ENCODE assay signal across 2 cellular contexts in the genomic region with DNA sequence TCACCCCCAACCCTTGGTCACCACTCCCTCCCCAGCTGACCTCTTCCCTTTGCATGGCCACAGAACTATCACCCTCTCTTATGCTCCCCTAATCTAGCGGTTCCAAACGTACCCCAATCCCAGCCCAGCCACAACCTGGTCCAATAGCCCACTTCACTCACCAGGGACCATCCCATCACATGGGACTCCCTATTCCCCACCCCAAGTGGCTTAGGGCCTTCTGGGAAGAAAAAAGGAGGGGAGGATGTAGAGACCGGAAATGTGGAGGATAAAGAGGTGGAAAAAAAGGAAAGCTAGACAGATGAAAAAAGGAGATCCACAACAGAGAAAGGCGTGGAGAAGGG.
TF ChIP-seq lines count a peak whose summit lies in the region.

No MANE protein-coding gene starts in this region.

TF ChIP-seq in SK-N-SH, 30 proteins besides CTCF, POLR2A, EP300 and RAD21 (continued from another document):
- TF ChIP-seq, protein P1, sequence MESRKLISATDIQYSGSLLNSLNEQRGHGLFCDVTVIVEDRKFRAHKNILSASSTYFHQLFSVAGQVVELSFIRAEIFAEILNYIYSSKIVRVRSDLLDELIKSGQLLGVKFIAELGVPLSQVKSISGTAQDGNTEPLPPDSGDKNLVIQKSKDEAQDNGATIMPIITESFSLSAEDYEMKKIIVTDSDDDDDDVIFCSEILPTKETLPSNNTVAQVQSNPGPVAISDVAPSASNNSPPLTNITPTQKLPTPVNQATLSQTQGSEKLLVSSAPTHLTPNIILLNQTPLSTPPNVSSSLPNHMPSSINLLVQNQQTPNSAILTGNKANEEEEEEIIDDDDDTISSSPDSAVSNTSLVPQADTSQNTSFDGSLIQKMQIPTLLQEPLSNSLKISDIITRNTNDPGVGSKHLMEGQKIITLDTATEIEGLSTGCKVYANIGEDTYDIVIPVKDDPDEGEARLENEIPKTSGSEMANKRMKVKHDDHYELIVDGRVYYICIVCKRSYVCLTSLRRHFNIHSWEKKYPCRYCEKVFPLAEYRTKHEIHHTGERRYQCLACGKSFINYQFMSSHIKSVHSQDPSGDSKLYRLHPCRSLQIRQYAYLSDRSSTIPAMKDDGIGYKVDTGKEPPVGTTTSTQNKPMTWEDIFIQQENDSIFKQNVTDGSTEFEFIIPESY (IDR thresholded peaks at IDR 0.05; ENCODE audit: borderline replicate concordance, low read depth) = no peak
- TF ChIP-seq, protein P2, sequence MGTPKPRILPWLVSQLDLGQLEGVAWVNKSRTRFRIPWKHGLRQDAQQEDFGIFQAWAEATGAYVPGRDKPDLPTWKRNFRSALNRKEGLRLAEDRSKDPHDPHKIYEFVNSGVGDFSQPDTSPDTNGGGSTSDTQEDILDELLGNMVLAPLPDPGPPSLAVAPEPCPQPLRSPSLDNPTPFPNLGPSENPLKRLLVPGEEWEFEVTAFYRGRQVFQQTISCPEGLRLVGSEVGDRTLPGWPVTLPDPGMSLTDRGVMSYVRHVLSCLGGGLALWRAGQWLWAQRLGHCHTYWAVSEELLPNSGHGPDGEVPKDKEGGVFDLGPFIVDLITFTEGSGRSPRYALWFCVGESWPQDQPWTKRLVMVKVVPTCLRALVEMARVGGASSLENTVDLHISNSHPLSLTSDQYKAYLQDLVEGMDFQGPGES (IDR thresholded peaks at IDR 0.05; ENCODE audit: low read depth, low read length) = no peak
- TF ChIP-seq TAF1 (IDR thresholded peaks at IDR 0.05; ENCODE audit: borderline replicate concordance, low read depth, low read length) (no peak), TCF12 (IDR thresholded peaks at IDR 0.05) (no peak)

TF ChIP-seq in SK-N-SH treated with all-trans-retinoic acid at 6 μM for 48 hours, 23 proteins besides CTCF, POLR2A, EP300 and RAD21 (continued from another document):
- TF ChIP-seq, protein P3, sequence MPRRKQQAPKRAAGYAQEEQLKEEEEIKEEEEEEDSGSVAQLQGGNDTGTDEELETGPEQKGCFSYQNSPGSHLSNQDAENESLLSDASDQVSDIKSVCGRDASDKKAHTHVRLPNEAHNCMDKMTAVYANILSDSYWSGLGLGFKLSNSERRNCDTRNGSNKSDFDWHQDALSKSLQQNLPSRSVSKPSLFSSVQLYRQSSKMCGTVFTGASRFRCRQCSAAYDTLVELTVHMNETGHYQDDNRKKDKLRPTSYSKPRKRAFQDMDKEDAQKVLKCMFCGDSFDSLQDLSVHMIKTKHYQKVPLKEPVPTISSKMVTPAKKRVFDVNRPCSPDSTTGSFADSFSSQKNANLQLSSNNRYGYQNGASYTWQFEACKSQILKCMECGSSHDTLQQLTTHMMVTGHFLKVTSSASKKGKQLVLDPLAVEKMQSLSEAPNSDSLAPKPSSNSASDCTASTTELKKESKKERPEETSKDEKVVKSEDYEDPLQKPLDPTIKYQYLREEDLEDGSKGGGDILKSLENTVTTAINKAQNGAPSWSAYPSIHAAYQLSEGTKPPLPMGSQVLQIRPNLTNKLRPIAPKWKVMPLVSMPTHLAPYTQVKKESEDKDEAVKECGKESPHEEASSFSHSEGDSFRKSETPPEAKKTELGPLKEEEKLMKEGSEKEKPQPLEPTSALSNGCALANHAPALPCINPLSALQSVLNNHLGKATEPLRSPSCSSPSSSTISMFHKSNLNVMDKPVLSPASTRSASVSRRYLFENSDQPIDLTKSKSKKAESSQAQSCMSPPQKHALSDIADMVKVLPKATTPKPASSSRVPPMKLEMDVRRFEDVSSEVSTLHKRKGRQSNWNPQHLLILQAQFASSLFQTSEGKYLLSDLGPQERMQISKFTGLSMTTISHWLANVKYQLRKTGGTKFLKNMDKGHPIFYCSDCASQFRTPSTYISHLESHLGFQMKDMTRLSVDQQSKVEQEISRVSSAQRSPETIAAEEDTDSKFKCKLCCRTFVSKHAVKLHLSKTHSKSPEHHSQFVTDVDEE (CRISPR knock-in tag; IDR thresholded peaks at IDR 0.05) = no peak
- TF ChIP-seq ZFP30 (CRISPR knock-in tag; IDR thresholded peaks at IDR 0.05) (no peak), ZFP3 (CRISPR knock-in tag; IDR thresholded peaks at IDR 0.05) (no peak), ZC3H10 (CRISPR knock-in tag; IDR thresholded peaks at IDR 0.05) (no peak), ESRRG (CRISPR knock-in tag; IDR thresholded peaks at IDR 0.05) (no peak), ZNF565 (CRISPR knock-in tag; conservative IDR thresholded peaks at IDR 0.05; ENCODE audit: low read depth) (no peak), TOX (CRISPR knock-in tag; IDR thresholded peaks at IDR 0.05; ENCODE audit: borderline replicate concordance) (no peak), PPARA (CRISPR knock-in tag; IDR thresholded peaks at IDR 0.05; ENCODE audit: borderline replicate concordance) (no peak), TCF4 (CRISPR knock-in tag; IDR thresholded peaks at IDR 0.05; ENCODE audit: borderline replicate concordance) (no peak), OSR1 (CRISPR knock-in tag; IDR thresholded peaks at IDR 0.05) (no peak), ZNF70 (CRISPR knock-in tag; IDR thresholded peaks at IDR 0.05) (no peak), SNAI2 (CRISPR knock-in tag; IDR thresholded peaks at IDR 0.05) (no peak), ZNF8 (CRISPR knock-in tag; IDR thresholded peaks at IDR 0.05) (no peak), RARB (CRISPR knock-in tag; IDR thresholded peaks at IDR 0.05) (no peak)
- TF ChIP-seq, protein P4, sequence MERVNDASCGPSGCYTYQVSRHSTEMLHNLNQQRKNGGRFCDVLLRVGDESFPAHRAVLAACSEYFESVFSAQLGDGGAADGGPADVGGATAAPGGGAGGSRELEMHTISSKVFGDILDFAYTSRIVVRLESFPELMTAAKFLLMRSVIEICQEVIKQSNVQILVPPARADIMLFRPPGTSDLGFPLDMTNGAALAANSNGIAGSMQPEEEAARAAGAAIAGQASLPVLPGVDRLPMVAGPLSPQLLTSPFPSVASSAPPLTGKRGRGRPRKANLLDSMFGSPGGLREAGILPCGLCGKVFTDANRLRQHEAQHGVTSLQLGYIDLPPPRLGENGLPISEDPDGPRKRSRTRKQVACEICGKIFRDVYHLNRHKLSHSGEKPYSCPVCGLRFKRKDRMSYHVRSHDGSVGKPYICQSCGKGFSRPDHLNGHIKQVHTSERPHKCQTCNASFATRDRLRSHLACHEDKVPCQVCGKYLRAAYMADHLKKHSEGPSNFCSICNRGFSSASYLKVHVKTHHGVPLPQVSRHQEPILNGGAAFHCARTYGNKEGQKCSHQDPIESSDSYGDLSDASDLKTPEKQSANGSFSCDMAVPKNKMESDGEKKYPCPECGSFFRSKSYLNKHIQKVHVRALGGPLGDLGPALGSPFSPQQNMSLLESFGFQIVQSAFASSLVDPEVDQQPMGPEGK (CRISPR knock-in tag; IDR thresholded peaks at IDR 0.05; ENCODE audit: borderline replicate concordance) = no peak
- TF ChIP-seq, protein P5, sequence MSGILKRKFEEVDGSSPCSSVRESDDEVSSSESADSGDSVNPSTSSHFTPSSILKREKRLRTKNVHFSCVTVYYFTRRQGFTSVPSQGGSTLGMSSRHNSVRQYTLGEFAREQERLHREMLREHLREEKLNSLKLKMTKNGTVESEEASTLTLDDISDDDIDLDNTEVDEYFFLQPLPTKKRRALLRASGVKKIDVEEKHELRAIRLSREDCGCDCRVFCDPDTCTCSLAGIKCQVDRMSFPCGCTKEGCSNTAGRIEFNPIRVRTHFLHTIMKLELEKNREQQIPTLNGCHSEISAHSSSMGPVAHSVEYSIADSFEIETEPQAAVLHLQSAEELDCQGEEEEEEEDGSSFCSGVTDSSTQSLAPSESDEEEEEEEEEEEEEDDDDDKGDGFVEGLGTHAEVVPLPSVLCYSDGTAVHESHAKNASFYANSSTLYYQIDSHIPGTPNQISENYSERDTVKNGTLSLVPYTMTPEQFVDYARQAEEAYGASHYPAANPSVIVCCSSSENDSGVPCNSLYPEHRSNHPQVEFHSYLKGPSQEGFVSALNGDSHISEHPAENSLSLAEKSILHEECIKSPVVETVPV (CRISPR knock-in tag; IDR thresholded peaks at IDR 0.05) = no peak
